Comparison of ENCODE assay signal across 32 cellular contexts in the genomic region with DNA sequence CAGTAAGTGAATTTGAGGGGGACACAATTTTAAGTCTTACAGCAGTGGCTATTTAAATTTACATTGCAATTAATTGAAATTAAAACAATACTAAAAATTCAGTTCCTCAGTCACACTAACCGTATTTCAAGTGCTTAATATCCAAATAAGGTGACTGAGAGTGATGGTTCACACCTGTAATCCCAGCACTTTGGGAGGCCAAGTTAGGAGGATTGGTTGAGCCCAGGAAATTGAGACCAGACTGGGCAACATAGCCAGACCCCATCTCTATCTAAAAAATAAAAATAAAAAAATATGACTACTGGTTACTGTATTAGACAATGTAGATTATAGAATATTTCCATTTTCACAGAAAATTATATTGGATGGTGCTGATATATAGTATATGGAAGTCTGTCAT.
"Had no signal": no experiment of that assay in that cellular context is flagged by ENCODE, and none has a peak within 500 bp of the region (broad histone marks: within the 10 kb centered on the region; RNA-seq: fewer than 3 reads in every experiment).

No MANE protein-coding gene starts in this region.

- H3K9me3 ChIP-seq: ovary, psoas muscle, suprapubic skin, testis, tibial artery, transverse colon, upper lobe of right lung, uterus had no signal

- H3K27ac Mint-ChIP-seq: naive thymus-derived CD8-positive, alpha-beta T cell; natural killer cell treated with Interleukin-12 subunit alpha and Interleukin-12 subunit beta and Interleukin-15 and Interleukin-18, amount 100 ng/mL, for 72 hours; nephron progenitor cell; progenitor cell of endocrine pancreas; stimulated activated memory B cell treated with anti-CD40 and anti-IgM and Interleukin-4, amounts not matched to agents 10 μg/mL and 1 μg/mL and 100 μg/mL, for 72 hours; type B pancreatic cell had no signal

- ATAC-seq: naive thymus-derived CD8-positive, alpha-beta T cell; natural killer cell treated with Interleukin-12 subunit alpha and Interleukin-12 subunit beta and Interleukin-15 and Interleukin-18, amount 100 ng/mL, for 72 hours; psoas muscle; right cardiac atrium; sciatic nerve; stimulated activated memory B cell treated with anti-CD40 and anti-IgM and Interleukin-4, amounts not matched to agents 10 μg/mL and 1 μg/mL and 100 μg/mL, for 72 hours; stimulated activated naive CD8-positive, alpha-beta T cell treated with anti-CD3 and anti-CD28 coated beads, Interleukin-15, amount 100 ng/mL, for 72 hours; stimulated activated naive CD8-positive, alpha-beta T cell treated with anti-CD3 and anti-CD28 coated beads, Interleukin-15, Interleukin-2, amounts not matched to agents 100 U/mL and 50 U/mL, for 24 hours; upper lobe of right lung had no signal

- H3K4me3 Mint-ChIP-seq: naive thymus-derived CD8-positive, alpha-beta T cell; natural killer cell treated with Interleukin-12 subunit alpha and Interleukin-12 subunit beta and Interleukin-15 and Interleukin-18, amount 100 ng/mL, for 72 hours; nephron progenitor cell; neural crest cell; stimulated activated memory B cell treated with anti-CD40 and anti-IgM and Interleukin-4, amounts not matched to agents 10 μg/mL and 1 μg/mL and 100 μg/mL, for 72 hours; stimulated activated naive CD8-positive, alpha-beta T cell treated with anti-CD3 and anti-CD28 coated beads, Interleukin-15, amount 100 ng/mL, for 72 hours; type B pancreatic cell had no signal

- H3K4me3 ChIP-seq: ovary, psoas muscle, skin epidermis, smooth muscle cell, spleen, suprapubic skin, testis, tibial artery, transverse colon, upper lobe of right lung, uterus had no signal

- DNase-seq: naive thymus-derived CD8-positive, alpha-beta T cell; nephron progenitor cell; occipital lobe; ovary; posterior cingulate gyrus; psoas muscle; right cardiac atrium; spleen; stimulated activated CD4-positive, alpha-beta T cell treated with anti-CD3 and anti-CD28 coated beads, Interleukin-12 subunit alpha, Interleukin-12 subunit beta, amount 100 ng/mL, for 4 hours; stimulated activated CD4-positive, alpha-beta T cell treated with anti-CD3 and anti-CD28 coated beads, Interleukin-1b, Interleukin-23, amount 100 ng/mL, for 48 hours; stimulated activated CD4-positive, alpha-beta T cell treated with anti-CD3 and anti-CD28 coated beads, Interleukin-4, amount 100 ng/mL, for 1 hour; stimulated activated CD4-positive, alpha-beta T cell treated with anti-CD3 and anti-CD28 coated beads, Interleukin-4, amount 100 ng/mL, for 4 hours; stimulated activated CD8-positive, alpha-beta memory T cell treated with anti-CD3 and anti-CD28 coated beads, Interleukin-4, amount 100 ng/mL, for 48 hours; stimulated activated naive CD4-positive, alpha-beta T cell; stimulated activated naive CD8-positive, alpha-beta T cell treated with anti-CD3 and anti-CD28 coated beads, Interleukin-15, amount 100 ng/mL, for 72 hours; stimulated activated naive CD8-positive, alpha-beta T cell treated with anti-CD3 and anti-CD28 coated beads, Interleukin-15, Interleukin-2, amounts not matched to agents 100 U/mL and 50 U/mL, for 24 hours; substantia nigra; testis; tibial artery; transverse colon; upper lobe of right lung; uterus had no signal

- H3K4me1 Mint-ChIP-seq: nephron progenitor cell; neural crest cell; stimulated activated naive CD8-positive, alpha-beta T cell treated with anti-CD3 and anti-CD28 coated beads, Interleukin-15, amount 100 ng/mL, for 72 hours had no signal

- H3K27me3 Mint-ChIP-seq: naive thymus-derived CD8-positive, alpha-beta T cell; natural killer cell treated with Interleukin-12 subunit alpha and Interleukin-12 subunit beta and Interleukin-15 and Interleukin-18, amount 100 ng/mL, for 72 hours; progenitor cell of endocrine pancreas; stimulated activated memory B cell treated with anti-CD40 and anti-IgM and Interleukin-4, amounts not matched to agents 10 μg/mL and 1 μg/mL and 100 μg/mL, for 72 hours; stimulated activated naive CD8-positive, alpha-beta T cell treated with anti-CD3 and anti-CD28 coated beads, Interleukin-15, amount 100 ng/mL, for 72 hours; type B pancreatic cell had no signal

- H3K79me2 ChIP-seq: parathyroid adenoma had no signal

- H3K36me3 Mint-ChIP-seq: natural killer cell treated with Interleukin-12 subunit alpha and Interleukin-12 subunit beta and Interleukin-15 and Interleukin-18, amount 100 ng/mL, for 72 hours had no signal

- H3K9ac ChIP-seq: parathyroid adenoma had no signal

- H3K27me3 ChIP-seq: ovary, spleen, suprapubic skin, testis, tibial artery, transverse colon, upper lobe of right lung, uterus had no signal

- H3K27ac ChIP-seq: ovary, parathyroid adenoma, psoas muscle, skin epidermis, spleen, suprapubic skin, testis, tibial artery, transverse colon, upper lobe of right lung, uterus had no signal

- H3K9me3 Mint-ChIP-seq: natural killer cell treated with Interleukin-12 subunit alpha and Interleukin-12 subunit beta and Interleukin-15 and Interleukin-18, amount 100 ng/mL, for 72 hours had no signal

- H3K36me3 ChIP-seq: ovary, spleen, suprapubic skin, tibial artery, transverse colon, upper lobe of right lung, uterus had no signal

- H3K4me1 ChIP-seq: parathyroid adenoma, psoas muscle, suprapubic skin, testis, transverse colon, uterus had no signal

- H3K4me2 ChIP-seq: smooth muscle cell had no signal

- H2AFZ ChIP-seq: parathyroid adenoma had no signal
